Comparison of ENCODE assay signal across 1 cellular context in genomic region chr3:139052802-139053600, GRCh38.
TF ChIP-seq lines count a peak whose summit lies in the region.

No MANE protein-coding gene starts in this region.

TF ChIP-seq in HepG2, 621 proteins besides CTCF, POLR2A, EP300 and RAD21:
- no peak for TF ChIP-seq PTBP1 (IDR thresholded peaks at IDR 0.05; ENCODE audit: low read depth, low read length, poor library complexity, severe bottlenecking)
- peak; percentile 55; the same call in 1 of the 2 replicates for TF ChIP-seq ZNF337 (CRISPR knock-in tag; IDR thresholded peaks at IDR 0.05; ENCODE audit: borderline replicate concordance, low read depth)
